In the genomic region with DNA sequence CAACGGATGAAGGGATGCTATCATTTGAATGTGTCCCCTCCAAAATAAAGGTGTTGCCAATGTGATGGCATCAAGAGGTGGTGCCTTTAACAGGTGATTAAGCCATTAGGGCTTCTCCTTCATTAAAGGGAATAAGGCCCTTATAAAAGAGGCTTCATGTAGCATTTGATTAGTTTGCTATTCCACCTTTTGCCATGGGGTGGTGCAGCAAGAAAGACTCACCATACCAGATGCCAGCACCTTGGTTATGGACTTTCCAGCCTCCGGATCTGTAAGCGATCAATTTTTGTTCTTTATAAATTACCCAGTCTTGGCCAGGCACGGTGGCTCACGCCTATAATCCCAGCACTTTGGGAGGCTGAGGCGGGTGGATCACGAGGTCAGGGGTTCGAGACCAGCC, we compare ENCODE assay signal across 12 cellular contexts. TPM values are rescaled to one million over a fixed set of nuclear protein-coding genes. Genes with fewer than 3 reads are reported as not detected.
A peak's percentile ranks its signal among the peaks of the same experiment; 100 is the strongest.
DNase-seq lines count a peak whose midpoint lies in the region; ATAC-seq, FAIRE-seq and TF ChIP-seq lines count a peak whose summit lies in the region.
"Had no signal": no experiment of that assay in that cellular context is flagged by ENCODE, and none has a peak within 500 bp of the region (broad histone marks: within the 10 kb centered on the region; RNA-seq: fewer than 3 reads in every experiment).

No MANE protein-coding gene starts in this region.

- no peak overlapping the region for H3K27ac ChIP-seq in K562 (ENCODE audit: extremely low read depth, low read depth, low read length)
- H3K27ac ChIP-seq: esophagus squamous epithelium, upper lobe of left lung had no signal

- ATAC-seq in K562 (peak; percentile 60; the same call in 1 of the 3 replicates), naive B cell (ENCODE audit: low read depth in 2 of 2) (no peak), HG03095 (IDR thresholded peaks at IDR 0.05; ENCODE audit: unreplicated experiment) (no peak), GM21737 (IDR thresholded peaks at IDR 0.05; ENCODE audit: unreplicated experiment) (no peak)

- TF ChIP-seq EP300 in Ishikawa (IDR thresholded peaks at IDR 0.05; ENCODE audit: borderline replicate concordance): no peak
- TF ChIP-seq EP300 in K562 (IDR thresholded peaks at IDR 0.05; ENCODE audit: low read length): no peak

- H3K27ac Mint-ChIP-seq in naive B cell: no peak overlapping the region
- H3K27ac Mint-ChIP-seq: CD4-positive, CD25-positive, alpha-beta regulatory T cell had no signal

- peak; percentile 54 for FAIRE-seq in K562 (lab: Jason Lieb, UNC)

- peak; percentile 24; the same call in 1 of the 2 replicates for TF ChIP-seq RAD21 in Ishikawa (IDR thresholded peaks at IDR 0.05; ENCODE audit: low read depth)
- peak in 1 of 2 experiments; percentile 54; a peak in 2 of 4 replicates for TF ChIP-seq RAD21 in K562 (CRISPR knock-in tag; conservative IDR thresholded peaks at IDR 0.05 in 1 of 2, IDR thresholded peaks at IDR 0.05 in 1 of 2)

- no peaks in the 10 kb centered on the region for H3K9me1 ChIP-seq in K562 (ENCODE audit: control insufficient read depth, insufficient read depth, low read length)

- no peaks in the 10 kb centered on the region for H3K79me2 ChIP-seq in K562 (ENCODE audit: control insufficient read depth, insufficient read depth, low read length)

- DNase-seq in NCI-H748 (lab: John Stamatoyannopoulos, UW; ENCODE audit: unreplicated experiment): peak; percentile 64
- DNase-seq in NCI-H748 treated with DMSO at 0.1 percent for 48 hours (lab: John Stamatoyannopoulos, UW): no peak
- DNase-seq in K562 (ENCODE audit: extremely low read depth in 1 of 4, low spot score in 3 of 4): peak in 2 of 4 experiments; percentile 24 to 30
- peak; percentile 1 for DNase-seq in naive B cell
- no peak for DNase-seq in T-helper 9 cell
- DNase-seq: esophagus squamous epithelium, NCI-H2081 treated with DMSO at 0.1 percent for 48 hours, upper lobe of left lung had no signal

- no peaks in the 10 kb centered on the region for H3K36me3 Mint-ChIP-seq in naive B cell
- H3K36me3 Mint-ChIP-seq: CD4-positive, CD25-positive, alpha-beta regulatory T cell had no signal

- intact Hi-C loops in K562 (cut with micrococcal nuclease): loop anchor here (1.0 kb wide), 1 partner anchor 121 kb away; no protein-coding TSS in a partner anchor

- POLR2A ChIA-PET in K562 (lab: Yijun Ruan, JAX): interaction anchor here (1.5 kb wide), 1 partner anchor 10 kb away, joined by 4 read pairs; no protein-coding TSS in a partner anchor

- H4K20me1 ChIP-seq in K562 (replicated peaks; ENCODE audit: control insufficient read depth, insufficient read depth, low read length): no peaks in the 10 kb centered on the region

- TF ChIP-seq CTCF in K562 (IDR thresholded peaks at IDR 0.05 in 2 of 3, conservative IDR thresholded peaks at IDR 0.05 in 1 of 3; ENCODE audit: insufficient read depth in 2 of 3, low read depth in 1 of 3, low read length in 3 of 3): peak; percentile 8 to 41 (median 35); a peak in 3 of 6 replicates

- in situ Hi-C loops in K562 (cut with MboI): no loop called here

- no peak for TF ChIP-seq POLR2A in K562 (conservative IDR thresholded peaks at IDR 0.05)

- no peak overlapping the region for H3K4me3 ChIP-seq in K562
- H3K4me3 ChIP-seq: esophagus squamous epithelium, upper lobe of left lung had no signal

- no peak overlapping the region for H3K4me3 Mint-ChIP-seq in naive B cell
- H3K4me3 Mint-ChIP-seq: CD4-positive, CD25-positive, alpha-beta regulatory T cell had no signal

- CTCF ChIA-PET in K562 (lab: Yijun Ruan, JAX; ENCODE audit: low intra/inter-chr PET ratio): no interaction called here

- no peaks in the 10 kb centered on the region for H3K27me3 ChIP-seq in K562 (ENCODE audit: control insufficient read depth in 2 of 2, insufficient read depth in 2 of 2, low read length in 2 of 2)
- H3K27me3 ChIP-seq: esophagus squamous epithelium, upper lobe of left lung had no signal

- no TSS peak for BruUV-seq in K562 (replicated peaks; lab: Mats Ljungman, UMichigan)

- H3K9me3 Mint-ChIP-seq in naive B cell: peaks cover 0 to 3% (median 0%) of the 10 kb centered on the region in 7 donors

- 21% methylated on average over 7 of the region's 8 CpGs for WGBS in K562 (ENCODE audit: insufficient coverage, low coverage, missing lambda C conversion rate)

- no peak overlapping the region for H2AFZ ChIP-seq in K562 (ENCODE audit: low read depth, low read length)

- H3K27me3 Mint-ChIP-seq in naive B cell: peaks cover 0 to 3% (median 0%) of the 10 kb centered on the region in 3 donors
- H3K27me3 Mint-ChIP-seq: CD4-positive, CD25-positive, alpha-beta regulatory T cell had no signal

- H3K9ac ChIP-seq in K562 (ENCODE audit: insufficient read depth in 1 of 2, low read depth in 2 of 2, low read length in 2 of 2): no peak overlapping the region

- no peaks in the 10 kb centered on the region for H3K4me1 Mint-ChIP-seq in naive B cell

- H3K4me2 ChIP-seq in K562 (ENCODE audit: insufficient read depth, low read length): no peak overlapping the region

- H3K36me3 ChIP-seq in K562 (ENCODE audit: control insufficient read depth, insufficient read depth, low read length): no peaks in the 10 kb centered on the region
- H3K36me3 ChIP-seq: esophagus squamous epithelium, upper lobe of left lung had no signal

- no peaks in the 10 kb centered on the region for H3K9me3 ChIP-seq in K562 (replicated peaks; ENCODE audit: control insufficient read depth, insufficient read depth, low read depth, low read length)
- H3K9me3 ChIP-seq: esophagus squamous epithelium, upper lobe of left lung had no signal

- peaks cover 0 to 3% of the 10 kb centered on the region in 2 experiments; a peak in 2 of 5 replicates for H3K4me1 ChIP-seq in K562 (replicated peaks in 1 of 2; ENCODE audit: control insufficient read depth in 2 of 2, insufficient read depth in 2 of 2, low read length in 2 of 2)
- H3K4me1 ChIP-seq: esophagus squamous epithelium, upper lobe of left lung had no signal

TF ChIP-seq in Ishikawa, 13 proteins besides CTCF, POLR2A, EP300 and RAD21 (continues in another document):
- no peak for TF ChIP-seq TEAD4 (IDR thresholded peaks at IDR 0.05)
- no peak for TF ChIP-seq EGR1 (IDR thresholded peaks at IDR 0.05)

TF ChIP-seq in K562, 482 proteins besides CTCF, POLR2A, EP300 and RAD21:
- TF ChIP-seq ATF1 (CRISPR knock-in tag; IDR thresholded peaks at IDR 0.05): no peak
- no peak for TF ChIP-seq ATF1 (tag; IDR thresholded peaks at IDR 0.05)
- TF ChIP-seq NCOA1 (IDR thresholded peaks at IDR 0.05; ENCODE audit: low read depth): no peak

RNA-seq across cellular contexts. Expression of gene SLC25A43, which starts 7.9 kb away (rescaled TPM):
- 2.7 and 4.8 TPM in 2 replicates for total RNA-seq in K562 (2011; cell fraction: chromatin; rRNA removed; ENCODE audit: low replicate concordance)
- total RNA-seq in K562 (2011; cell fraction: nucleolus; rRNA removed): 1.8 and 2.2 TPM in 2 replicates
- 3.0 and 3.7 TPM in 2 replicates for total RNA-seq in K562 (2011; cell fraction: nucleoplasm; rRNA removed)
- total RNA-seq in K562 (2014; rRNA removed) (4.0 and 5.4 TPM in 2 replicates), K562 (2014; rRNA removed; fragmentation: Illumina TruSeq; extraction: Trizol) (5.1 and 5.7 TPM in 2 replicates), K562 (2015; rRNA removed; fragmentation: Illumina TruSeq; extraction: Trizol) (4.4 and 5.0 TPM in 2 replicates), K562 (2021) (4.8 and 5.8 TPM in 2 replicates)
- polyA plus RNA-seq in K562 (2011; rRNA removed) (3.2 and 3.6 TPM in 2 replicates), K562 (2014; fragmentation: Illumina TruSeq; extraction: Trizol) (6.6 and 8.4 TPM in 2 replicates), K562 (2014; fragmentation: Nextera tagmentation; extraction: Ambion mirVana) (1 to 10 TPM; 1.3 to 2.2 TPM), K562 (2014; rRNA removed) (2.9 and 4.1 TPM in 2 replicates), naive B cell (ENCODE audit: low read depth in 6 of 6) (10 to 100 TPM in 5 of 6 donors, 1 to 10 TPM in 1; 9.3 to 15.3 (median 12.5) TPM)
- 3.0 and 3.3 TPM in 2 replicates for polyA plus RNA-seq in K562 (2011; cell fraction: cytosol; rRNA removed)
- 2.2 and 2.3 TPM in 2 replicates for polyA plus RNA-seq in K562 (2011; cell fraction: nucleus; rRNA removed)
- 6.8 and 11.2 TPM in 2 replicates for polyA plus RNA-seq in K562 (2012)
- polyA minus RNA-seq in K562 (2011; rRNA and poly(A)+ RNA removed): 1.8 and 1.9 TPM in 2 replicates
- polyA minus RNA-seq in K562 (2011; cell fraction: cytosol; rRNA and poly(A)+ RNA removed): 1.4 and 1.6 TPM in 2 replicates
- polyA minus RNA-seq in K562 (2011; cell fraction: nucleus; rRNA and poly(A)+ RNA removed): 1.2 and 1.3 TPM in 2 replicates

Comparison
In these comparisons a context has a peak if more than half of its experiments do, and no peak if none do; other contexts are left out.
1. DNase-seq: peak in NCI-H748 (single experiment) and naive B cell (single experiment); none in NCI-H748 treated with DMSO at 0.1 percent for 48 hours (single experiment) and T-helper 9 cell (single experiment).